7 cellular contexts compared by ENCODE assay signal in genomic region chr15:70741107-70741511, GRCh38.
A peak's percentile ranks its signal among the peaks of the same experiment; 100 is the strongest.
DNase-seq lines count a peak whose midpoint lies in the region; ATAC-seq and TF ChIP-seq lines count a peak whose summit lies in the region.

No MANE protein-coding gene starts in this region.

- H3K4me1 ChIP-seq in tibial artery: peaks cover 0 to 82% (median 41%) of the 10 kb centered on the region in 4 donors

- H3K27ac ChIP-seq in tibial artery: peak overlapping the region; percentile 48 to 60

- H3K36me3 ChIP-seq in tibial artery: no peaks in the 10 kb centered on the region

- H3K27me3 ChIP-seq in tibial artery: no peaks in the 10 kb centered on the region

- DNase-seq in KBM-7: peak; percentile 32
- DNase-seq in amniotic epithelial cell (ENCODE audit: low read depth): peak; percentile 93
- peak; percentile 4 for DNase-seq in left kidney (ENCODE audit: low read depth, low spot score)
- peak; percentile 84 to 87 for DNase-seq in tibial artery
- no peak for DNase-seq in inferior parietal cortex (ENCODE audit: extremely low spot score)

- H3K9me3 ChIP-seq in tibial artery: no peaks in the 10 kb centered on the region

- H3K4me3 ChIP-seq in tibial artery: no peak overlapping the region

- no peak for ATAC-seq in GM21529 (IDR thresholded peaks at IDR 0.05; ENCODE audit: unreplicated experiment)
- ATAC-seq in HG02678 (IDR thresholded peaks at IDR 0.05; ENCODE audit: unreplicated experiment): no peak

- no peak for TF ChIP-seq CTCF in tibial artery (IDR thresholded peaks at IDR 0.05)

- in situ Hi-C loops in KBM-7 (cut with MboI; ENCODE audit: low pct_unique_long_range_greater_than_20kb, low sequenced_read_pairs): no loop called here

- intact Hi-C loops in tibial artery (cut with DNase I; ENCODE audit: low total_unique reads): no loop called here
